ENCODE assay signal across 1 cellular context in the genomic region with DNA sequence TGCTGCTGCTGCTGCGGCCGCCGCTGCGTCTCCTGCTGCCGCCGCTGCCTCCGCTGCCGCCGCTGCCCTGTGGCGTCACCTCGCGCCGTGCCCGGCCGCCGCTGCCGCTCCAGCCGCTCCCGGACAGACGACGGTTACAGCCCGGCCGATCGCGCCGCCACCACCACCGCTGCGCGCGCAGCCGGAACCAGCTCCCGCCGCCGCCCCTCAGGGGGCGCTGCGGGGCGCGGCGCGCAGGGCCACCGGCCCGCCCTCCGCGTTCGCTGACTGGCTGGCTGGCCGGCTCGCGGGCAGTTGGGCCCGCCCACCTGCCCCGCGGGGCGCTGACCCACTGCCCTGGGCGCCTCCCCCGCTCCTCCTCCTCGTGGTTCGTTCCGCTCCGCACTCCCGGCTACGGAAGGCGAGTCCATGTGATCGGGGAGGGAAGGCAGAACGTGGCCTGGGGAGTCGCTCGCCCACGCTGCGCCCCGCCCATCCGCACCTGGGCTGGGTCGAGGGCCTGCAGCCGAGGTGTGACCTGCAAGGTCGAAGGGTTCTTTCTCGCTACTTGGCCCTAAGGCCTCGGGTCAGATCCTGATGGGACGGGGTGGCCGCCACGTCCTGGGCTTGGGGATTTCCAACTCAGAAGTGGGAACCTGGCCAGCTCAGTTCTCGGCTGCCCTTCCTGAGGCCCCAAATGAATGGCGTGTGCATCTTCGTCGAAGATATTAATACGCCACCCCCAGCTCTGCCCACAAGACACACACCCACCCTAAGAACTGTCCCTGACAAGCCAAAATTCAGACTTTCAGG.
TF ChIP-seq lines count a peak whose summit lies in the region.

Gene PTP4A2 (minus strand): TSS at position 185 of the 792 bp plus-strand sequence. CDS start 19,303 bp downstream, outside the sequence.

TF ChIP-seq in K562, 482 proteins besides CTCF, POLR2A, EP300 and RAD21 (continued from another document and continues in another):
- peak; percentile 90; the same call in 1 of the 2 replicates for TF ChIP-seq TOE1 (IDR thresholded peaks at IDR 0.05; ENCODE audit: borderline replicate concordance)
- TF ChIP-seq TOE1 (CRISPR knock-in tag; IDR thresholded peaks at IDR 0.05; ENCODE audit: borderline replicate concordance, low read depth) = peak; percentile 92; the same call in 1 of the 2 replicates
- TF ChIP-seq MECOM (CRISPR knock-in tag; IDR thresholded peaks at IDR 0.05) = peak; percentile 81
- TF ChIP-seq, protein P1, sequence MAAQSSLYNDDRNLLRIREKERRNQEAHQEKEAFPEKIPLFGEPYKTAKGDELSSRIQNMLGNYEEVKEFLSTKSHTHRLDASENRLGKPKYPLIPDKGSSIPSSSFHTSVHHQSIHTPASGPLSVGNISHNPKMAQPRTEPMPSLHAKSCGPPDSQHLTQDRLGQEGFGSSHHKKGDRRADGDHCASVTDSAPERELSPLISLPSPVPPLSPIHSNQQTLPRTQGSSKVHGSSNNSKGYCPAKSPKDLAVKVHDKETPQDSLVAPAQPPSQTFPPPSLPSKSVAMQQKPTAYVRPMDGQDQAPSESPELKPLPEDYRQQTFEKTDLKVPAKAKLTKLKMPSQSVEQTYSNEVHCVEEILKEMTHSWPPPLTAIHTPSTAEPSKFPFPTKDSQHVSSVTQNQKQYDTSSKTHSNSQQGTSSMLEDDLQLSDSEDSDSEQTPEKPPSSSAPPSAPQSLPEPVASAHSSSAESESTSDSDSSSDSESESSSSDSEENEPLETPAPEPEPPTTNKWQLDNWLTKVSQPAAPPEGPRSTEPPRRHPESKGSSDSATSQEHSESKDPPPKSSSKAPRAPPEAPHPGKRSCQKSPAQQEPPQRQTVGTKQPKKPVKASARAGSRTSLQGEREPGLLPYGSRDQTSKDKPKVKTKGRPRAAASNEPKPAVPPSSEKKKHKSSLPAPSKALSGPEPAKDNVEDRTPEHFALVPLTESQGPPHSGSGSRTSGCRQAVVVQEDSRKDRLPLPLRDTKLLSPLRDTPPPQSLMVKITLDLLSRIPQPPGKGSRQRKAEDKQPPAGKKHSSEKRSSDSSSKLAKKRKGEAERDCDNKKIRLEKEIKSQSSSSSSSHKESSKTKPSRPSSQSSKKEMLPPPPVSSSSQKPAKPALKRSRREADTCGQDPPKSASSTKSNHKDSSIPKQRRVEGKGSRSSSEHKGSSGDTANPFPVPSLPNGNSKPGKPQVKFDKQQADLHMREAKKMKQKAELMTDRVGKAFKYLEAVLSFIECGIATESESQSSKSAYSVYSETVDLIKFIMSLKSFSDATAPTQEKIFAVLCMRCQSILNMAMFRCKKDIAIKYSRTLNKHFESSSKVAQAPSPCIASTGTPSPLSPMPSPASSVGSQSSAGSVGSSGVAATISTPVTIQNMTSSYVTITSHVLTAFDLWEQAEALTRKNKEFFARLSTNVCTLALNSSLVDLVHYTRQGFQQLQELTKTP (IDR thresholded peaks at IDR 0.05; ENCODE audit: low read depth in 1 of 2, partially characterized antibody in 2 of 2) = peak in 1 of 2 experiments; percentile 55
- TF ChIP-seq MCM7 (IDR thresholded peaks at IDR 0.05) = no peak
- no peak for TF ChIP-seq NFXL1 (CRISPR knock-in tag; IDR thresholded peaks at IDR 0.05)
- TF ChIP-seq ZBTB17 (CRISPR knock-in tag; IDR thresholded peaks at IDR 0.05) = 0 out of 2 replicates have a peak, but pooled peaks have one; percentile 29
- no peak; the same call in none of the 2 replicates for TF ChIP-seq ZNF24 (IDR thresholded peaks at IDR 0.05)
- no peak for TF ChIP-seq SPI1 (IDR thresholded peaks at IDR 0.05; ENCODE audit: borderline replicate concordance, low read depth, low read length)
- TF ChIP-seq ATF7 (IDR thresholded peaks at IDR 0.05) = peak; percentile 100
- peak; percentile 74; the same call in 1 of the 2 replicates for TF ChIP-seq NFRKB (IDR thresholded peaks at IDR 0.05; ENCODE audit: low read depth)
- TF ChIP-seq CTBP1 (IDR thresholded peaks at IDR 0.05; ENCODE audit: borderline replicate concordance) = peak; percentile 98
- TF ChIP-seq ZNF717 (CRISPR knock-in tag; IDR thresholded peaks at IDR 0.05) = no peak
- TF ChIP-seq, protein P2, sequence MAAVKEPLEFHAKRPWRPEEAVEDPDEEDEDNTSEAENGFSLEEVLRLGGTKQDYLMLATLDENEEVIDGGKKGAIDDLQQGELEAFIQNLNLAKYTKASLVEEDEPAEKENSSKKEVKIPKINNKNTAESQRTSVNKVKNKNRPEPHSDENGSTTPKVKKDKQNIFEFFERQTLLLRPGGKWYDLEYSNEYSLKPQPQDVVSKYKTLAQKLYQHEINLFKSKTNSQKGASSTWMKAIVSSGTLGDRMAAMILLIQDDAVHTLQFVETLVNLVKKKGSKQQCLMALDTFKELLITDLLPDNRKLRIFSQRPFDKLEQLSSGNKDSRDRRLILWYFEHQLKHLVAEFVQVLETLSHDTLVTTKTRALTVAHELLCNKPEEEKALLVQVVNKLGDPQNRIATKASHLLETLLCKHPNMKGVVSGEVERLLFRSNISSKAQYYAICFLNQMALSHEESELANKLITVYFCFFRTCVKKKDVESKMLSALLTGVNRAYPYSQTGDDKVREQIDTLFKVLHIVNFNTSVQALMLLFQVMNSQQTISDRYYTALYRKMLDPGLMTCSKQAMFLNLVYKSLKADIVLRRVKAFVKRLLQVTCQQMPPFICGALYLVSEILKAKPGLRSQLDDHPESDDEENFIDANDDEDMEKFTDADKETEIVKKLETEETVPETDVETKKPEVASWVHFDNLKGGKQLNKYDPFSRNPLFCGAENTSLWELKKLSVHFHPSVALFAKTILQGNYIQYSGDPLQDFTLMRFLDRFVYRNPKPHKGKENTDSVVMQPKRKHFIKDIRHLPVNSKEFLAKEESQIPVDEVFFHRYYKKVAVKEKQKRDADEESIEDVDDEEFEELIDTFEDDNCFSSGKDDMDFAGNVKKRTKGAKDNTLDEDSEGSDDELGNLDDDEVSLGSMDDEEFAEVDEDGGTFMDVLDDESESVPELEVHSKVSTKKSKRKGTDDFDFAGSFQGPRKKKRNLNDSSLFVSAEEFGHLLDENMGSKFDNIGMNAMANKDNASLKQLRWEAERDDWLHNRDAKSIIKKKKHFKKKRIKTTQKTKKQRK (IDR thresholded peaks at IDR 0.05; ENCODE audit: borderline replicate concordance, low read depth, low read length) = no peak
- no peak for TF ChIP-seq PYGO2 (tag; IDR thresholded peaks at IDR 0.05)
- no peak for TF ChIP-seq MCM5 (IDR thresholded peaks at IDR 0.05; ENCODE audit: low read depth)
- TF ChIP-seq FOXA1 (IDR thresholded peaks at IDR 0.05; ENCODE audit: borderline replicate concordance) = no peak
- TF ChIP-seq, protein P3, sequence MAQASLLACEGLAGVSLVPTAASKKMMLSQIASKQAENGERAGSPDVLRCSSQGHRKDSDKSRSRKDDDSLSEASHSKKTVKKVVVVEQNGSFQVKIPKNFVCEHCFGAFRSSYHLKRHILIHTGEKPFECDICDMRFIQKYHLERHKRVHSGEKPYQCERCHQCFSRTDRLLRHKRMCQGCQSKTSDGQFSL (CRISPR knock-in tag; IDR thresholded peaks at IDR 0.05) = no peak; the same call in 1 of the 2 replicates
- TF ChIP-seq, protein P3 (tag; IDR thresholded peaks at IDR 0.05) = no peak
- TF ChIP-seq STAG1 (CRISPR knock-in tag; IDR thresholded peaks at IDR 0.05; ENCODE audit: borderline replicate concordance) = no peak
- TF ChIP-seq, protein P4, sequence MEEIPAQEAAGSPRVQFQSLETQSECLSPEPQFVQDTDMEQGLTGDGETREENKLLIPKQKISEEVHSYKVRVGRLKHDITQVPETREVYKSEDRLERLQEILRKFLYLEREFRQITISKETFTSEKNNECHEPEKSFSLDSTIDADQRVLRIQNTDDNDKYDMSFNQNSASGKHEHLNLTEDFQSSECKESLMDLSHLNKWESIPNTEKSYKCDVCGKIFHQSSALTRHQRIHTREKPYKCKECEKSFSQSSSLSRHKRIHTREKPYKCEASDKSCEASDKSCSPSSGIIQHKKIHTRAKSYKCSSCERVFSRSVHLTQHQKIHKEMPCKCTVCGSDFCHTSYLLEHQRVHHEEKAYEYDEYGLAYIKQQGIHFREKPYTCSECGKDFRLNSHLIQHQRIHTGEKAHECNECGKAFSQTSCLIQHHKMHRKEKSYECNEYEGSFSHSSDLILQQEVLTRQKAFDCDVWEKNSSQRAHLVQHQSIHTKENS (CRISPR knock-in tag; IDR thresholded peaks at IDR 0.05) = no peak
- 0 out of 2 replicates have a peak, but pooled peaks have one; percentile 22 for TF ChIP-seq ETV1 (tag; conservative IDR thresholded peaks at IDR 0.05; ENCODE audit: low read depth)
- peak; percentile 78 for TF ChIP-seq TAF1 (IDR thresholded peaks at IDR 0.05; ENCODE audit: control insufficient read depth, extremely low read depth, insufficient read depth, low read length, severe bottlenecking)
- TF ChIP-seq TCF15 (CRISPR knock-in tag; IDR thresholded peaks at IDR 0.05) = no peak
- TF ChIP-seq TAL1 (IDR thresholded peaks at IDR 0.05) = peak; percentile 21; the same call in 1 of the 2 replicates
- TF ChIP-seq ASH1L (IDR thresholded peaks at IDR 0.05; ENCODE audit: borderline replicate concordance, low read depth, partially characterized antibody) = peak; percentile 70
- TF ChIP-seq ATF1 (CRISPR knock-in tag; IDR thresholded peaks at IDR 0.05) = no peak
- TF ChIP-seq ATF1 (tag; IDR thresholded peaks at IDR 0.05) = peak; percentile 92
- TF ChIP-seq GABPB2 (CRISPR knock-in tag; conservative IDR thresholded peaks at IDR 0.05) = no peak
- no peak for TF ChIP-seq CLOCK (CRISPR knock-in tag; IDR thresholded peaks at IDR 0.05; ENCODE audit: borderline replicate concordance)
- peak in 1 of 2 experiments; percentile 71; a peak in 1 of 4 replicates for TF ChIP-seq FOXA3 (CRISPR knock-in tag; conservative IDR thresholded peaks at IDR 0.05 in 1 of 2, IDR thresholded peaks at IDR 0.05 in 1 of 2)
- TF ChIP-seq CUX1 (CRISPR knock-in tag; IDR thresholded peaks at IDR 0.05) = 0 out of 2 replicates have a peak, but pooled peaks have one; percentile 30
- peak; percentile 79 for TF ChIP-seq SIN3B (IDR thresholded peaks at IDR 0.05; ENCODE audit: low read depth)
